Comparison of ENCODE assay signal across 1 cellular context in the genomic region with DNA sequence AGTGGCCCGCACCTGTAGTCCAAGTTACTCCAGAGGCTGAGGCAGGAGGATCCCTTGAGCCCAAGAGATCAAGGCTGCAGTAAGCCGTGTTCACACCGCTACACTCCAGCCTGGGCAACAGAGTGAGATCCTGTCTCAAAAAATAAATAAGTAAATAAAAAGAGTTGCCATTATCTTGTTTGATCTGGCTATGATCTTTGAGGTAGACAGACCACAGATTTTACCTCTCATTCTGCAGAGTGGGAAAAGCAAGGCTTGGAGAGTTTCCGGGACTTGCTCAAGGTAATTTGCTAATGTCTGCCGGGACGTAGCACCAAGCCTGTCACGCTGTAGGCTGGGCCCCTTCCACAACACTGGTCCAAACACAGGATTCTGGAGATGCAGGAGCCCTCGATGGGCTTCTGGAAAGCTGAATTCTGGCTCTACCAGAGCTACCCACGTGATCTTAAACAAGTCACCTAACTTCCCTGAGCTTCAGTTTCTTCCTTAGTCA.
TF ChIP-seq lines count a peak whose summit lies in the region.

No MANE protein-coding gene starts in this region.

TF ChIP-seq in GM12891, 5 proteins besides CTCF, POLR2A, EP300 and RAD21:
- TF ChIP-seq POLR2AphosphoS5 (IDR thresholded peaks at IDR 0.05; ENCODE audit: low read depth, low read length): no peak
- TF ChIP-seq PAX5 (IDR thresholded peaks at IDR 0.05; ENCODE audit: insufficient read depth, low read length, severe bottlenecking): no peak
- no peak for TF ChIP-seq SPI1 (IDR thresholded peaks at IDR 0.05; ENCODE audit: low read depth, low read length)
- TF ChIP-seq TAF1 (IDR thresholded peaks at IDR 0.05; ENCODE audit: low read depth, low read length): no peak
- no peak for TF ChIP-seq POU2F2 (IDR thresholded peaks at IDR 0.05; ENCODE audit: low read depth, low read length)
